ENCODE assay signal across 26 cellular contexts in the genomic region with DNA sequence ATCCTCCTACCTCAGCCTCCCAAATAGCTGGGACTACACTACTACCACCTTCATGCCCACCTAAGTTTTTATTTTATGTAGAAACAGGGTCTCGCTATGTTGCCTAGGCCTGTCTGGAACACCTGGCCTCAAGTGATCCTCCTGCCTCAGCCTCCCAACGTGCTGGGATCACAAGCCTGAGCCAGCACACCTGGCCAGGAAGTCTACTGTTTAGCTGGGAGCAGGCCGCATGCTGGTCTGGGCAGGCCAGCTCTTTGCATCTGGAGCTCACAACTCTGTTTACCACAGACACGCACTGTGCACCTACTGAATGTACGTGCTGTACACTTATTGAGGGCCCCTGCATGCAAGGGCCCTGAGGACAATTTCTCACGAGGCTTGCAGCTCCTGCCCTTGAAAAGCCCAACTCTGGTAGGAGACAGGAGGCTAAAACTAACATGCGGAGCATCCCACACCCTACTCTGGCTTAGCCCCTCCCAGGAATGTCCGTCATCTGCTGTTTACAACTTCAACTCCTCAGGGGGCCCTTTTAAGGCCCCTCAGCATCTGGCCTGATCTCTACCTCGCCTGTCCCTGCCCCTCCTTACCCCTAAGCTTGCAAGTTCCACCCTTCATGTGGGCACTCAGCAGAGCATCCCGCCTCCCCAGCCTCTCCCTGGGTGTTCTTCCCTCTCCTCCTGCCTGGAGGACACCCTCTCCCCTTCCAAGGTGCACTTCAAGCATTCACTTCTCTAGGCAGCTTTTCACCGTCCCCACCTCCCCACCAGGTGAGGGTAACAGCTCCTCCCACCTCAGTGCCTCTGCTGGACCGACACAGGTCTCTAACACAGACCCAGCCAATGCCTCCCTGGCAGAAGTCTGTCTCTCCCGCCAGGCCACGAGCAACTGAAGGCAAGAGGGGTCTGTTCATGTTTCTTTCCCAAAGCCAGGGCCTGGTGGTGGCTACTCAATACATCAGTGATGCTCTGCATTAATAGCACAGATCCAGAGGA.
DNase-seq lines count a peak whose midpoint lies in the region; FAIRE-seq and TF ChIP-seq lines count a peak whose summit lies in the region.
"Had no signal": no experiment of that assay in that cellular context is flagged by ENCODE, and none has a peak within 500 bp of the region (broad histone marks: within the 10 kb centered on the region; RNA-seq: fewer than 3 reads in every experiment).

No MANE protein-coding gene starts in this region.

- peaks cover 9% of the 10 kb centered on the region for H3K9me3 Mint-ChIP-seq in glutamatergic neuron (ENCODE audit: unreplicated experiment)
- H3K9me3 Mint-ChIP-seq: T-helper 2 cell treated with Interferon-gamma antibody and Interleukin-4, amounts not matched to agents 5 μg/mL and 100 μg/mL, for 36 hours had no signal

- H3K4me1 Mint-ChIP-seq in glutamatergic neuron (ENCODE audit: low read depth, unreplicated experiment), result peaks cover 30% of the 10 kb centered on the region
- H3K4me1 Mint-ChIP-seq: mesothelial cell of epicardium; naive B cell; stimulated activated memory B cell treated with anti-CD40 and anti-IgM and Interleukin-4, amounts not matched to agents 10 μg/mL and 1 μg/mL and 100 μg/mL, for 72 hours had no signal

- no peak for TF ChIP-seq POLR2A in GM12891 (IDR thresholded peaks at IDR 0.05; ENCODE audit: low read depth, low read length)

- no peak for TF ChIP-seq CTCF in glutamatergic neuron (IDR thresholded peaks at IDR 0.05; ENCODE audit: partially characterized antibody, unreplicated experiment)

- no peak for FAIRE-seq in GM12891 (lab: Jason Lieb, UNC)
- FAIRE-seq: colon, keratinocyte had no signal

- peaks cover 13% of the 10 kb centered on the region for H3K36me3 Mint-ChIP-seq in glutamatergic neuron (ENCODE audit: unreplicated experiment)
- H3K36me3 Mint-ChIP-seq: mesothelial cell of epicardium; naive B cell; stimulated activated memory B cell treated with anti-CD40 and anti-IgM and Interleukin-4, amounts not matched to agents 10 μg/mL and 1 μg/mL and 100 μg/mL, for 72 hours had no signal

- no peak overlapping the region for H3K27ac Mint-ChIP-seq in glutamatergic neuron (ENCODE audit: unreplicated experiment)
- H3K27ac Mint-ChIP-seq: activated naive CD8-positive, alpha-beta T cell; mesothelial cell of epicardium; naive B cell; stimulated activated memory B cell treated with anti-CD40 and anti-IgM and Interleukin-4, amounts not matched to agents 10 μg/mL and 1 μg/mL and 100 μg/mL, for 72 hours; T-helper 2 cell treated with Interferon-gamma antibody and Interleukin-4, amounts not matched to agents 5 μg/mL and 100 μg/mL, for 36 hours had no signal

- peak; percentile 7 to 29 for DNase-seq in NCI-H524 (lab: John Stamatoyannopoulos, UW)
- DNase-seq in NCI-H524 treated with DMSO at 0.1 percent for 48 hours (lab: John Stamatoyannopoulos, UW), result no peak
- DNase-seq in NCI-H345 treated with DMSO at 0.1 percent for 48 hours (lab: John Stamatoyannopoulos, UW; ENCODE audit: unreplicated experiment), result peak; percentile 99
- DNase-seq in glutamatergic neuron, result no peak
- DNase-seq in retina, result peak; percentile 6
- DNase-seq in NCI-H69 (lab: John Stamatoyannopoulos, UW), result no peak
- no peak for DNase-seq in GM12891 (ENCODE audit: insufficient read length, low spot score)
- no peak for DNase-seq in hepatic stellate cell (ENCODE audit: low spot score)
- DNase-seq: activated CD4-positive, alpha-beta T cell treated with anti-CD3 and anti-CD28 coated beads for 4 hours; activated effector memory CD4-positive, alpha-beta T cell treated with Interleukin-2 at 50 U/mL for 16 hours; activated T-cell treated with anti-CD3 and anti-CD28 coated beads, Interleukin-2, amount 50 U/mL, for 1 hour; DMS79 treated with DMSO at 0.1 percent for 48 hours; effector CD8-positive, alpha-beta T cell; KBM-7; naive B cell; NCI-H1105; NCI-H187; psoas muscle; substantia nigra; upper lobe of left lung had no signal

- peaks cover 11% of the 10 kb centered on the region for H3K27me3 Mint-ChIP-seq in glutamatergic neuron (ENCODE audit: unreplicated experiment)

- H3K4me3 Mint-ChIP-seq in glutamatergic neuron (ENCODE audit: unreplicated experiment), result peak overlapping the region; percentile 23
- H3K4me3 Mint-ChIP-seq: activated naive CD8-positive, alpha-beta T cell; mesothelial cell of epicardium; stimulated activated memory B cell treated with anti-CD40 and anti-IgM and Interleukin-4, amounts not matched to agents 10 μg/mL and 1 μg/mL and 100 μg/mL, for 72 hours; T-helper 2 cell treated with Interferon-gamma antibody and Interleukin-4, amounts not matched to agents 5 μg/mL and 100 μg/mL, for 36 hours had no signal

TF ChIP-seq in GM12891, 5 proteins besides CTCF, POLR2A, EP300 and RAD21:
- no peak for TF ChIP-seq POU2F2 (IDR thresholded peaks at IDR 0.05; ENCODE audit: low read depth, low read length)
- no peak for TF ChIP-seq SPI1 (IDR thresholded peaks at IDR 0.05; ENCODE audit: low read depth, low read length)
- TF ChIP-seq TAF1 (IDR thresholded peaks at IDR 0.05; ENCODE audit: low read depth, low read length), result no peak
- no peak for TF ChIP-seq PAX5 (IDR thresholded peaks at IDR 0.05; ENCODE audit: insufficient read depth, low read length, severe bottlenecking)
- TF ChIP-seq POLR2AphosphoS5 (IDR thresholded peaks at IDR 0.05; ENCODE audit: low read depth, low read length), result no peak

Comparison
In these comparisons a context has a peak if more than half of its experiments do, and no peak if none do; other contexts are left out.
1. DNase-seq: peak in NCI-H524 (2 of 2), NCI-H345 treated with DMSO at 0.1 percent for 48 hours (single experiment) and retina (single experiment); none in NCI-H524 treated with DMSO at 0.1 percent for 48 hours (single experiment), glutamatergic neuron (single experiment), NCI-H69 (single experiment), GM12891 (single experiment) and hepatic stellate cell (single experiment).